In genomic region chr21:35066824-35067223, GRCh38 we compare ENCODE assay signal across 2 cellular contexts.
A peak's percentile ranks its signal among the peaks of the same experiment; 100 is the strongest.
TF ChIP-seq lines count a peak whose summit lies in the region.

No MANE protein-coding gene starts in this region.

TF ChIP-seq in IMR-90, 13 proteins besides CTCF, POLR2A, EP300 and RAD21:
- TF ChIP-seq NFE2L2 (IDR thresholded peaks at IDR 0.05; ENCODE audit: low read depth, low read length): no peak
- no peak for TF ChIP-seq MAFK (IDR thresholded peaks at IDR 0.05; ENCODE audit: low read depth, low read length)
- no peak for TF ChIP-seq FOS (IDR thresholded peaks at IDR 0.05; ENCODE audit: low read depth, low read length)
- TF ChIP-seq MAZ (IDR thresholded peaks at IDR 0.05; ENCODE audit: borderline replicate concordance, low read depth, low read length): no peak
- no peak for TF ChIP-seq CHD1 (IDR thresholded peaks at IDR 0.05; ENCODE audit: low read depth, low read length)
- no peak for TF ChIP-seq SMC3 (IDR thresholded peaks at IDR 0.05; ENCODE audit: low read depth, low read length)
- no peak for TF ChIP-seq MXI1 (IDR thresholded peaks at IDR 0.05; ENCODE audit: borderline replicate concordance, low read depth, low read length)
- TF ChIP-seq BHLHE40 (IDR thresholded peaks at IDR 0.05; ENCODE audit: low read depth, low read length): no peak
- TF ChIP-seq ELK1 (IDR thresholded peaks at IDR 0.05; ENCODE audit: borderline replicate concordance, low read depth, low read length): no peak
- TF ChIP-seq CEBPB (IDR thresholded peaks at IDR 0.05; ENCODE audit: low read depth, low read length): no peak
- no peak for TF ChIP-seq RFX5 (IDR thresholded peaks at IDR 0.05; ENCODE audit: low read depth, low read length)
- no peak for TF ChIP-seq RCOR1 (IDR thresholded peaks at IDR 0.05; ENCODE audit: insufficient replicate concordance, low read length)
- TF ChIP-seq USF2 (IDR thresholded peaks at IDR 0.05; ENCODE audit: low read depth, low read length): no peak
TF ChIP-seq in IMR-90: peak in this region for 0.

TF ChIP-seq in neural cell, 6 proteins besides CTCF, POLR2A, EP300 and RAD21:
- TF ChIP-seq SMC3 (conservative IDR thresholded peaks at IDR 0.05; ENCODE audit: poor library complexity): no peak
- peak; percentile 40 for TF ChIP-seq POLR2AphosphoS5 (IDR thresholded peaks at IDR 0.05)
